ENCODE assay signal across 1 cellular context in genomic region chr15:92900712-92901052, GRCh38.
TF ChIP-seq lines count a peak whose summit lies in the region.

No MANE protein-coding gene starts in this region.

TF ChIP-seq in HCT116, 20 proteins besides CTCF, POLR2A, EP300 and RAD21 (continued from another document):
- no peak for TF ChIP-seq REST (IDR thresholded peaks at IDR 0.05; ENCODE audit: low read depth)
- no peak for TF ChIP-seq MAX (IDR thresholded peaks at IDR 0.05)
- no peak for TF ChIP-seq POLR2AphosphoS5 (IDR thresholded peaks at IDR 0.05; ENCODE audit: low read depth, low read length)
- TF ChIP-seq FOSL1 (IDR thresholded peaks at IDR 0.05; ENCODE audit: low read depth), result no peak
- TF ChIP-seq ZNF274 (IDR thresholded peaks at IDR 0.05; ENCODE audit: low read depth, low read length), result no peak
- no peak for TF ChIP-seq ATF3 (IDR thresholded peaks at IDR 0.05)
- TF ChIP-seq EGR1 (IDR thresholded peaks at IDR 0.05; ENCODE audit: low read depth), result no peak
- TF ChIP-seq CEBPB (IDR thresholded peaks at IDR 0.05; ENCODE audit: low read depth), result no peak
- TF ChIP-seq CBX3 (IDR thresholded peaks at IDR 0.05; ENCODE audit: low read depth), result no peak
- no peak for TF ChIP-seq EZH2 (IDR thresholded peaks at IDR 0.05)
- TF ChIP-seq SIN3A (IDR thresholded peaks at IDR 0.05; ENCODE audit: low read depth), result no peak
- TF ChIP-seq JUND (IDR thresholded peaks at IDR 0.05), result no peak
